ENCODE assay signal across 8 cellular contexts in the genomic region with DNA sequence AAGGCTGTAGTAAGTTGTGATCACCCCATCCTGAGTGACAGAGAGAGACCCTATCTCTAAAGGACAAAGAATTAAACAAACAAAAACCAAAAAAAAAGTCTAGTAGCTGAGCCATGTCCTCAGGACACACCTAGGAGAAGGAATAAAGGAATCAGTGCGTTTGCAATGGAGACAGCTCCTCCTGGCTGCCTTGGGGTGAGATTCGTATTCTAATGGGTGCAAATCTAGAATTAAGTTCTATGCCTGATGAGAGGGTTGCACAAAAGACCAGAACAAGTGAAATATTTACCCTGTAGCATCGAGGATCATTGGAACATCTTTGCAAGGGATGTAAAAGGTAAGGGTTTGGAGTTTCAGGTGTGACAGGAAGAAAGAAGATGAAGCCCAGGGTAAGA.
DNase-seq lines count a peak whose midpoint lies in the region; ATAC-seq and TF ChIP-seq lines count a peak whose summit lies in the region.
"Had no signal": no experiment of that assay in that cellular context is flagged by ENCODE, and none has a peak within 500 bp of the region (broad histone marks: within the 10 kb centered on the region; RNA-seq: fewer than 3 reads in every experiment).

No MANE protein-coding gene starts in this region.

- H3K9ac ChIP-seq in HCT116 (ENCODE audit: low read length) = peak overlapping the region; percentile 46; the same call in 1 of the 2 replicates

- H3K4me2 ChIP-seq in HCT116 (ENCODE audit: low read length) = peak overlapping the region; percentile 77

- TF ChIP-seq RAD21 in HCT116 (IDR thresholded peaks at IDR 0.05; ENCODE audit: low read depth) = peak; percentile 76

- H3K4me3 ChIP-seq in HCT116 (replicated peaks in 1 of 2; ENCODE audit: low read depth in 1 of 2, low read length in 2 of 2) (peak overlapping the region; percentile 33 to 51; a peak in 3 of 4 replicates), SJSA1 (no peak overlapping the region), epithelial cell of esophagus (ENCODE audit: low read length) (no peak overlapping the region), psoas muscle (peak overlapping the region; percentile 42)
- H3K4me3 ChIP-seq: GM12878 had no signal

- H3K27ac ChIP-seq in HCT116 (ENCODE audit: low read depth, low read length) (peak overlapping the region; percentile 53), SJSA1 (peak overlapping the region; percentile 92), psoas muscle (no peak overlapping the region)

- DNase-seq in HCT116 (ENCODE audit: low read depth, low spot score) = no peak
- DNase-seq in SJSA1 (ENCODE audit: low read depth in 1 of 2, low spot score in 2 of 2) = peak in 1 of 2 experiments; percentile 29
- peak; percentile 45 for DNase-seq in epithelial cell of esophagus (ENCODE audit: low read depth)
- no peak for DNase-seq in psoas muscle
- DNase-seq in omental fat pad (ENCODE audit: low spot score) = no peak
- no peak for DNase-seq in hippocampal formation (lab: John Stamatoyannopoulos, UW)
- DNase-seq in NCI-H146 treated with DMSO at 0.1 percent for 48 hours (lab: John Stamatoyannopoulos, UW; ENCODE audit: unreplicated experiment) = no peak

- ATAC-seq in HCT116 = peak; percentile 38
- ATAC-seq in psoas muscle = no peak
- ATAC-seq in omental fat pad (ENCODE audit: low FRiP score) = no peak

- no peaks in the 10 kb centered on the region for H4K20me1 ChIP-seq in HCT116 (ENCODE audit: insufficient read depth)

- POLR2A ChIA-PET in HCT116 (lab: Charles Lee) = interaction anchor here (1.9 kb wide), 1 partner anchor 9 kb away, joined by 8 read pairs; no protein-coding TSS in a partner anchor

- intact Hi-C loops in HCT116 (cut with micrococcal nuclease) = no loop called here
- intact Hi-C loops in psoas muscle (cut with DNase I) = no loop called here

- peak; percentile 37 to 54 (median 52); a peak in 5 of 6 replicates for TF ChIP-seq CTCF in HCT116 (IDR thresholded peaks at IDR 0.05 in 2 of 3, conservative IDR thresholded peaks at IDR 0.05 in 1 of 3; ENCODE audit: borderline replicate concordance in 1 of 3, insufficient read depth in 1 of 3, low read depth in 2 of 3, low read length in 2 of 3)
- peak; percentile 60 for TF ChIP-seq CTCF in epithelial cell of esophagus (IDR thresholded peaks at IDR 0.05; ENCODE audit: insufficient read depth, low read depth, low read length, missing control alignments)
- TF ChIP-seq CTCF in psoas muscle (IDR thresholded peaks at IDR 0.05) = no peak
- TF ChIP-seq CTCF in omental fat pad (IDR thresholded peaks at IDR 0.05) = no peak

- no peaks in the 10 kb centered on the region for H3K79me2 ChIP-seq in HCT116 (ENCODE audit: insufficient read depth, low read length)

- no peaks in the 10 kb centered on the region for H3K36me3 ChIP-seq in HCT116 (ENCODE audit: control insufficient read depth in 1 of 2, insufficient read depth in 2 of 2, low read length in 2 of 2)
- no peaks in the 10 kb centered on the region for H3K36me3 ChIP-seq in SJSA1
- H3K36me3 ChIP-seq in psoas muscle (ENCODE audit: insufficient read depth in 1 of 2, low read depth in 1 of 2) = no peaks in the 10 kb centered on the region

- TF ChIP-seq POLR2A in HCT116 (IDR thresholded peaks at IDR 0.05; ENCODE audit: borderline replicate concordance, extremely low read depth, insufficient read depth, insufficient read length) = no peak

- no peaks in the 10 kb centered on the region for H3K9me3 ChIP-seq in HCT116 (ENCODE audit: control insufficient read depth in 1 of 2, insufficient read depth in 1 of 2, low read depth in 1 of 2, low read length in 2 of 2)
- no peaks in the 10 kb centered on the region for H3K9me3 ChIP-seq in SJSA1 (replicated peaks)
- no peaks in the 10 kb centered on the region for H3K9me3 ChIP-seq in psoas muscle

- no peaks in the 10 kb centered on the region for H3K27me3 ChIP-seq in HCT116 (ENCODE audit: insufficient read depth, low read length)
- H3K27me3 ChIP-seq in SJSA1 (replicated peaks) = no peaks in the 10 kb centered on the region
- H3K27me3 ChIP-seq in psoas muscle (ENCODE audit: insufficient read depth in 3 of 3, low read length in 2 of 3) = peaks cover 0 to 2% (median 0%) of the 10 kb centered on the region in 3 donors

- H3K4me1 ChIP-seq in HCT116 (ENCODE audit: control insufficient read depth in 1 of 2, insufficient read depth in 2 of 2, low read length in 2 of 2) (peaks cover 6 to 31% of the 10 kb centered on the region in 2 experiments; a peak in 3 of 4 replicates), SJSA1 (replicated peaks) (peaks cover 27% of the 10 kb centered on the region), psoas muscle (no peaks in the 10 kb centered on the region)

- 63 to 73% (median 67%) methylated on average over 3 of the region's 3 CpGs for WGBS in psoas muscle, 3 donors

- H2AFZ ChIP-seq in HCT116 (ENCODE audit: low read depth, low read length, poor library complexity, severe bottlenecking) = peak overlapping the region; percentile 92

- no peaks in the 10 kb centered on the region for H3K9me2 ChIP-seq in HCT116 (ENCODE audit: insufficient read depth)

- CTCF ChIA-PET in HCT116 (lab: Charles Lee) = interaction anchor here (1.0 to 4.2 kb wide), 4 partner anchors 129 to 919 kb away, joined by 3 to 21 read pairs (median 4); no protein-coding TSS in a partner anchor

- BruUV-seq in HCT116 (replicated peaks; lab: Mats Ljungman, UMichigan) = no TSS peak

- RAD21 ChIA-PET in HCT116 (lab: Charles Lee; ENCODE audit: low non-redundant PET in 1 of 2, low total read pairs in 2 of 2, uncharacterized antibody in 2 of 2, unreplicated experiment in 2 of 2) = interaction anchor here in 1 of 2 experiments (1.6 kb wide), 1 partner anchor 243 kb away, joined by 5 read pairs; no protein-coding TSS in a partner anchor

TF ChIP-seq in HCT116, 20 proteins besides CTCF, POLR2A, EP300 and RAD21:
- TF ChIP-seq SP1 (IDR thresholded peaks at IDR 0.05; ENCODE audit: low read depth) (0 out of 2 replicates have a peak, but pooled peaks have one; percentile 4), EGR1 (IDR thresholded peaks at IDR 0.05; ENCODE audit: low read depth) (no peak)

Comparison
In these comparisons a context has a peak if more than half of its experiments do, and no peak if none do; other contexts are left out.
1. H3K4me3 ChIP-seq: peak in HCT116 (2 of 2) and psoas muscle (single experiment); none in SJSA1 (single experiment) and epithelial cell of esophagus (single experiment).
2. CTCF ChIP-seq: peak in HCT116 (3 of 3) and epithelial cell of esophagus (single experiment); none in psoas muscle (single experiment) and omental fat pad (0 of 3).